ENCODE assay signal across 1 cellular context in genomic region chr15:55652363-55652762, GRCh38.
TF ChIP-seq lines count a peak whose summit lies in the region.

No MANE protein-coding gene starts in this region.

TF ChIP-seq in GM23338, 12 proteins besides CTCF, POLR2A, EP300 and RAD21 (continued from another document):
- no peak for TF ChIP-seq CREB1 (CRISPR knock-in tag; IDR thresholded peaks at IDR 0.05; ENCODE audit: low read depth)
- TF ChIP-seq JUNB (IDR thresholded peaks at IDR 0.05; ENCODE audit: unreplicated experiment) = no peak
- TF ChIP-seq REST (IDR thresholded peaks at IDR 0.05; ENCODE audit: unreplicated experiment) = no peak
- TF ChIP-seq ETS1 (IDR thresholded peaks at IDR 0.05) = no peak
- TF ChIP-seq STAT1 (IDR thresholded peaks at IDR 0.05; ENCODE audit: unreplicated experiment) = no peak
- TF ChIP-seq POLR2AphosphoS5 (IDR thresholded peaks at IDR 0.05; ENCODE audit: low read depth) = no peak
- TF ChIP-seq EZH2 (IDR thresholded peaks at IDR 0.05; ENCODE audit: low read depth, unreplicated experiment) = no peak
- TF ChIP-seq ZNF462 (CRISPR knock-in tag; IDR thresholded peaks at IDR 0.05) = no peak
- TF ChIP-seq NANOG (IDR thresholded peaks at IDR 0.05; ENCODE audit: borderline replicate concordance) = no peak
- no peak for TF ChIP-seq ZNF114 (CRISPR knock-in tag; IDR thresholded peaks at IDR 0.05)
